Comparison of ENCODE assay signal across 8 cellular contexts in the genomic region with DNA sequence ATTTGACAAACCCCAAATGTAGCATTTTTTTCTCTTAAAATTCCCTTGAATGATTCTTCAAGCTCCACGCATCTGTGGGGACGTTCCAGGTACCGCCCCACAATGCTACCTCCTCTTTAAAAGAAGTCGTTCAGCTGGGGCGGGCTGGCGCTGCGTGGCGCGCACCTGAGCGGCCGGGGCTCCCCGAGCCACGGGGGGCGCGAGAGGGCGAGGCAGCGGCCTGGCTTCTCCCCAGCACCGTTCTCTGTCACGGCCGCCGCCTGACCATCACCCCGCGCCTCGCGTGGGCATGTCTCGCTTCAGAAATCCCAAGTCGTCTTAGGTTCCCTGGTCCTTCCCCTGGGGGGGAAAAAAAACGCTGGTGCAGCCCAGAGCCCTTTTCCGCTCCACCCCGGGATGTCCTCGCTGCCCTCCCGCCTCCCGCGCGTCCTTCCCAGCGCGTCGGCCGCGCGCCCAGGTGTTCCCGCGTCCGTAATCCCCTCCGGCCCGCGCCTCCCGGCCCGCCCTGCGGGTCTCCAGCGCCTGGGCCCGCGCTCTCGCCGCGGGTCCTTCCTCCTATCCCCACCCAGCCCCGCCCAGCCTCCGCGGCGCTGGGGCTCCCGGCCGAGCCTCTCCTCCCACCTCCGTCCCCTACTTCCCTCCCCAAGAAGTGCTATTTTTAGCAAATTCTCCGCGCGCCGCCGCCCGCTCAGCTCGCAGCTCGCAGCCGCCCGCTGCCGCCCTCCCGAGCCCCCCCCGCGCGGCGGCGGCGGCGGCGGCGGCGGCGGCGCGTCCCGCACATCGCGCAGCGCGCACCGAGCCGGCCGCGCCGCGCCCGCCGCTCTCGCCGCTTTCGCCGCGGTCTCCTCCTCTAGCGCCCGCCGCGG. TPM values are rescaled to one million over a fixed set of nuclear protein-coding genes. Genes with fewer than 3 reads are reported as not detected.
DNase-seq lines count a peak whose midpoint lies in the region; ATAC-seq and TF ChIP-seq lines count a peak whose summit lies in the region.

No MANE protein-coding gene starts in this region.

- peak; percentile 25 for ATAC-seq in left colon
- ATAC-seq in stimulated activated naive CD8-positive, alpha-beta T cell treated with anti-CD3 and anti-CD28 coated beads, Interleukin-15, Interleukin-2, amounts not matched to agents 100 U/mL and 50 U/mL, for 24 hours, result peak; percentile 36

- no peaks in the 10 kb centered on the region for H3K36me3 ChIP-seq in A673 (ENCODE audit: insufficient read depth, low read length, poor library complexity, severe bottlenecking)

- H3K4me3 ChIP-seq in A673 (ENCODE audit: low read depth, low read length, poor library complexity, severe bottlenecking), result peak overlapping the region; percentile 49
- peak overlapping the region; percentile 3; the same call in 1 of the 2 replicates for H3K4me3 ChIP-seq in GM12865 (ENCODE audit: low read depth, low read length)

- POLR2A ChIA-PET in A673 (lab: Charles Lee; ENCODE audit: low non-redundant PET), result no interaction called here

- H3K4me1 ChIP-seq in A673 (ENCODE audit: insufficient read depth, low read length, poor library complexity, severe bottlenecking), result peaks cover 3% of the 10 kb centered on the region

- H3K27me3 ChIP-seq in A673 (replicated peaks; ENCODE audit: insufficient read depth, low read depth, low read length, poor library complexity), result peaks cover 43% of the 10 kb centered on the region

- no peak for DNase-seq in A673 (ENCODE audit: low spot score)
- DNase-seq in GM12865 (ENCODE audit: low read depth), result peak; percentile 3
- peak; percentile 45 for DNase-seq in NCI-H2227 treated with DMSO at 0.1 percent for 48 hours (lab: John Stamatoyannopoulos, UW)
- peak; percentile 82 for DNase-seq in cerebellum (ENCODE audit: low spot score)
- peak in 1 of 2 donors; percentile 15 for DNase-seq in left colon
- peak; percentile 13 for DNase-seq in stimulated activated naive CD8-positive, alpha-beta T cell treated with anti-CD3 and anti-CD28 coated beads, Interleukin-15, Interleukin-2, amounts not matched to agents 100 U/mL and 50 U/mL, for 24 hours
- no peak for DNase-seq in effector CD4-positive, alpha-beta T cell
- DNase-seq in activated CD4-positive, CD25-positive, alpha-beta regulatory T cell (lab: John Stamatoyannopoulos, UW), result no peak

- TF ChIP-seq CTCF in A673 (conservative IDR thresholded peaks at IDR 0.05; ENCODE audit: low read depth, low read length) (no peak), GM12865 (IDR thresholded peaks at IDR 0.05; ENCODE audit: insufficient read depth, low read depth, low read length, missing control alignments) (no peak)

- intact Hi-C loops in A673 (cut with micrococcal nuclease; ENCODE audit: unreplicated experiment), result no loop called here
- intact Hi-C loops in left colon (cut with DNase I, micrococcal nuclease), result no loop called here

- no TSS peak for BruUV-seq in A673 (replicated peaks; lab: Mats Ljungman, UMichigan)

- H3K9me3 ChIP-seq in A673 (ENCODE audit: low read depth, low read length, poor library complexity, severe bottlenecking), result no peaks in the 10 kb centered on the region

- H3K27ac ChIP-seq in A673 (ENCODE audit: low read depth, low read length, poor library complexity, severe bottlenecking), result no peak overlapping the region

- CTCF ChIA-PET in A673 (lab: Charles Lee), result no interaction called here

RNA-seq across cellular contexts. Expression of gene PRPS1L1, which starts 58.8 kb away (rescaled TPM):
- total RNA-seq in A673 (2021) (not detected in 2 replicates), cerebellum (not detected), left colon (not detected)

Comparison
In these comparisons a context has a peak if more than half of its experiments do, and no peak if none do; other contexts are left out.
1. DNase-seq: peak in GM12865 (single experiment), NCI-H2227 treated with DMSO at 0.1 percent for 48 hours (single experiment), cerebellum (single experiment) and stimulated activated naive CD8-positive, alpha-beta T cell treated with anti-CD3 and anti-CD28 coated beads, Interleukin-15, Interleukin-2, amounts not matched to agents 100 U/mL and 50 U/mL, for 24 hours (single experiment); none in A673 (single experiment), effector CD4-positive, alpha-beta T cell (single experiment) and activated CD4-positive, CD25-positive, alpha-beta regulatory T cell (0 of 4).